19 cellular contexts compared by ENCODE assay signal in genomic region chr4:69362351-69362750, GRCh38.
A peak's percentile ranks its signal among the peaks of the same experiment; 100 is the strongest.
DNase-seq lines count a peak whose midpoint lies in the region; ATAC-seq and TF ChIP-seq lines count a peak whose summit lies in the region.
"Had no signal": no experiment of that assay in that cellular context is flagged by ENCODE, and none has a peak within 500 bp of the region (broad histone marks: within the 10 kb centered on the region; RNA-seq: fewer than 3 reads in every experiment).

No MANE protein-coding gene starts in this region.

- H3K4me1 ChIP-seq in DOHH2 (ENCODE audit: control insufficient read depth, low read length) (peaks cover 11% of the 10 kb centered on the region), OCI-LY3 (ENCODE audit: low read length) (peaks cover 15% of the 10 kb centered on the region)
- H3K4me1 ChIP-seq: A549; BE2C; BLaER1 treated with 17β-estradiol and CSF1 and Interleukin-3, amounts not matched to agents 10 nM and 100 nM; HAP-1 had no signal

- H3K9ac ChIP-seq in OCI-LY3 (ENCODE audit: low read length), result no peak overlapping the region
- H3K9ac ChIP-seq: BLaER1 treated with 17β-estradiol and CSF1 and Interleukin-3, amounts not matched to agents 10 nM and 100 nM had no signal

- H4K20me1 ChIP-seq in DOHH2 (ENCODE audit: control insufficient read depth, insufficient read depth, low read depth, low read length) (no peaks in the 10 kb centered on the region), OCI-LY3 (ENCODE audit: insufficient read depth, low read length) (no peaks in the 10 kb centered on the region)
- H4K20me1 ChIP-seq: BLaER1 treated with 17β-estradiol and CSF1 and Interleukin-3, amounts not matched to agents 10 nM and 100 nM had no signal

- H3K9me2 ChIP-seq in DOHH2 (replicated peaks; ENCODE audit: control insufficient read depth, low read length), result no peaks in the 10 kb centered on the region

- no peak overlapping the region for H3K27ac ChIP-seq in DOHH2 (ENCODE audit: low read depth, low read length)
- peak overlapping the region; percentile 69 for H3K27ac ChIP-seq in OCI-LY3 (ENCODE audit: low read length)
- H3K27ac ChIP-seq: A549; BLaER1 treated with 17β-estradiol and CSF1 and Interleukin-3, amounts not matched to agents 10 nM and 100 nM had no signal

- H3K36me3 ChIP-seq in DOHH2 (ENCODE audit: control insufficient read depth, low read length), result no peaks in the 10 kb centered on the region
- H3K36me3 ChIP-seq in OCI-LY3 (replicated peaks; ENCODE audit: low read depth, low read length), result no peaks in the 10 kb centered on the region
- H3K36me3 ChIP-seq: BE2C; BLaER1 treated with 17β-estradiol and CSF1 and Interleukin-3, amounts not matched to agents 10 nM and 100 nM; HAP-1 had no signal

- H3K79me2 ChIP-seq in DOHH2 (ENCODE audit: control insufficient read depth, low read length), result no peaks in the 10 kb centered on the region
- no peaks in the 10 kb centered on the region for H3K79me2 ChIP-seq in OCI-LY3 (ENCODE audit: low read length)

- H3K27me3 ChIP-seq in DOHH2 (ENCODE audit: control insufficient read depth, low read length) (no peaks in the 10 kb centered on the region), OCI-LY3 (ENCODE audit: low read depth, low read length) (no peaks in the 10 kb centered on the region)
- H3K27me3 ChIP-seq: BE2C; BLaER1 treated with 17β-estradiol and CSF1 and Interleukin-3, amounts not matched to agents 10 nM and 100 nM had no signal

- H3K4me2 ChIP-seq in DOHH2 (ENCODE audit: low read length) (peak overlapping the region; percentile 6; the same call in 1 of the 2 replicates), OCI-LY3 (ENCODE audit: low read length) (peak overlapping the region; percentile 60)
- H3K4me2 ChIP-seq: A549; BLaER1 treated with 17β-estradiol and CSF1 and Interleukin-3, amounts not matched to agents 10 nM and 100 nM had no signal

- TF ChIP-seq CTCF in DOHH2 (IDR thresholded peaks at IDR 0.05; ENCODE audit: low read depth, low read length, poor library complexity, severe bottlenecking) (no peak), OCI-LY3 (IDR thresholded peaks at IDR 0.05; ENCODE audit: low read depth, low read length) (no peak)

- H3K9me3 ChIP-seq in DOHH2 (ENCODE audit: control insufficient read depth, insufficient read depth, low read length) (no peaks in the 10 kb centered on the region), OCI-LY3 (ENCODE audit: insufficient read depth, low read length) (no peaks in the 10 kb centered on the region)
- H3K9me3 ChIP-seq: A549; BE2C; BLaER1 treated with 17β-estradiol and CSF1 and Interleukin-3, amounts not matched to agents 10 nM and 100 nM; HAP-1 had no signal

- no peaks in the 10 kb centered on the region for H3F3A ChIP-seq in DOHH2 (ENCODE audit: control insufficient read depth, insufficient read depth)

- ATAC-seq in HG02870 (IDR thresholded peaks at IDR 0.05; ENCODE audit: unreplicated experiment) (peak; percentile 71), HG03159 (IDR thresholded peaks at IDR 0.05; ENCODE audit: unreplicated experiment) (no peak)
- ATAC-seq: A549 had no signal

- DNase-seq in HUDEP-2 (lab: John Stamatoyannopoulos, UW; ENCODE audit: unreplicated experiment in 76 of 76) (no peak), NCI-H2081 (lab: John Stamatoyannopoulos, UW) (no peak)
- DNase-seq: 8988T; ACHN; AML-193; BE2C; CD4-positive, alpha-beta T cell; CD8-positive, alpha-beta memory T cell; DMS53; DMS79 treated with DMSO at 0.1 percent for 48 hours; GOT3; HFFc6 had no signal

- no peak overlapping the region for H3K4me3 ChIP-seq in DOHH2 (ENCODE audit: low read length)
- H3K4me3 ChIP-seq in OCI-LY3 (ENCODE audit: low read length), result peak overlapping the region; percentile 44
- H3K4me3 ChIP-seq: A549; BLaER1 treated with 17β-estradiol and CSF1 and Interleukin-3, amounts not matched to agents 10 nM and 100 nM; HAP-1 had no signal

- H2AFZ ChIP-seq in OCI-LY3 (ENCODE audit: low read depth, low read length), result 0 out of 2 replicates have a peak overlapping the region, but pooled peaks have one; percentile 46
